Comparison of ENCODE assay signal across 12 cellular contexts in the genomic region with DNA sequence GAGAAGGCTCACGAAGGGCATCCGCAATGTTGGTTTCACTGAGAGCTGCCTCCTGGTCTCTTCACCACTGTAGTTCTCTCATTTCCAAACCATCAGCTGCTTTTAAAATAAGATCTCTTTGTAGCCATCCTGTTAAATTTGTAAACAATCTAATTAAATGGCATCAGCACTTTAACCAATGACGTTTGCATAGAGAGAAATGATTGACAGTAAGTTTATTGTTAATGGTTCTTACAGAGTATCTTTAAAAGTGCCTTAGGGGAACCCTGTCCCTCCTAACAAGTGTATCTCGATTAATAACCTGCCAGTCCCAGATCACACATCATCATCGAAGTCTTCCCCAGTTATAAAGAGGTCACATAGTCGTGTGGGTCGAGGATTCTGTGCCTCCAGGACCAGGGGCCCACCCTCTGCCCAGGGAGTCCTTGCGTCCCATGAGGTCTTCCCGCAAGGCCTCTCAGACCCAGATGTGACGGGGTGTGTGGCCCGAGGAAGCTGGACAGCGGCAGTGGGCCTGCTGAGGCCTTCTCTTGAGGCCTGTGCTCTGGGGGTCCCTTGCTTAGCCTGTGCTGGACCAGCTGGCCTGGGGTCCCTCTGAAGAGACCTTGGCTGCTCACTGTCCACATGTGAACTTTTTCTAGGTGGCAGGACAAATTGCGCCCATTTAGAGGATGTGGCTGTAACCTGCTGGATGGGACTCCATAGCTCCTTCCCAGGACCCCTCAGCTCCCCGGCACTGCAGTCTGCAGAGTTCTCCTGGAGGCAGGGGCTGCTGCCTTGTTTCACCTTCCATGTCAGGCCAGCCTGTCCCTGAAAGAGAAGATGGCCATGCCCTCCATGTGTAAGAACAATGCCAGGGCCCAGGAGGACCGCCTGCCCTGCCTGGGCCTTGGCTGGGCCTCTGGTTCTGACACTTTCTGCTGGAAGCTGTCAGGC. TPM values are rescaled to one million over a fixed set of nuclear protein-coding genes. Genes with fewer than 3 reads are reported as not detected.
DNase-seq lines count a peak whose midpoint lies in the region; ATAC-seq and TF ChIP-seq lines count a peak whose summit lies in the region.
"Had no signal": no experiment of that assay in that cellular context is flagged by ENCODE, and none has a peak within 500 bp of the region (broad histone marks: within the 10 kb centered on the region; RNA-seq: fewer than 3 reads in every experiment).

No MANE protein-coding gene starts in this region.

- POLR2A ChIA-PET in HEK293 (lab: Yijun Ruan, JAX): interaction anchor here (0.8 to 1.6 kb wide), 4 partner anchors 9 to 21 kb away, joined by 3 to 6 read pairs (median 4); partner anchors contain the start of genes MRNIP and SQSTM1

- TF ChIP-seq CTCF in HEK293 (tag by site-specific recombination; IDR thresholded peaks at IDR 0.05) (no peak), chondrocyte (IDR thresholded peaks at IDR 0.05) (no peak)

- no peaks in the 10 kb centered on the region for H3K27me3 Mint-ChIP-seq in chondrocyte (ENCODE audit: low read depth)

- no peak overlapping the region for H3K14ac ChIP-seq in mesenchymal stem cell (ENCODE audit: low read length in 2 of 2)

- H2AFZ ChIP-seq in ACC112 (ENCODE audit: low read length, unreplicated experiment) (no peak overlapping the region), mesenchymal stem cell (ENCODE audit: low read depth, low read length) (no peak overlapping the region)

- H2BK12ac ChIP-seq in mesenchymal stem cell (ENCODE audit: low read length in 2 of 2): no peak overlapping the region

- DNase-seq in chondrocyte (ENCODE audit: low spot score) (peak; percentile 88), mesenchymal stem cell (no peak), NCI-H82 (lab: John Stamatoyannopoulos, UW) (no peak), GM19238 (ENCODE audit: insufficient read length, low spot score) (no peak)
- DNase-seq: amniotic stem cell, NCI-H187 had no signal

- no peak overlapping the region for H3K4me2 ChIP-seq in mesenchymal stem cell (ENCODE audit: low read length, poor library complexity, severe bottlenecking)

- H3K4me1 ChIP-seq in ACC112 (ENCODE audit: control insufficient read depth, insufficient read depth, low read length, unreplicated experiment) (peaks cover 3% of the 10 kb centered on the region), HEK293 (ENCODE audit: control insufficient read depth, insufficient read depth, low read length) (no peaks in the 10 kb centered on the region), mesenchymal stem cell (ENCODE audit: control insufficient read depth, insufficient read depth, low read depth, low read length) (peaks cover 21% of the 10 kb centered on the region)

- no peaks in the 10 kb centered on the region for H3K79me2 ChIP-seq in ACC112 (ENCODE audit: control insufficient read depth, insufficient read depth, low read length, unreplicated experiment)

- H2BK5ac ChIP-seq in mesenchymal stem cell (ENCODE audit: low read depth, low read length, poor library complexity, severe bottlenecking): no peak overlapping the region

- peaks cover 7% of the 10 kb centered on the region for H3K79me1 ChIP-seq in mesenchymal stem cell (replicated peaks; ENCODE audit: low read length, poor library complexity, severe bottlenecking)

- peak overlapping the region; percentile 83 for H3K27ac Mint-ChIP-seq in chondrocyte (ENCODE audit: unreplicated experiment)

- WGBS in mesenchymal stem cell: 98% methylated on average over 14 of the region's 15 CpGs

- H3K4ac ChIP-seq in mesenchymal stem cell (ENCODE audit: low read depth in 1 of 2, low read length in 2 of 2): no peak overlapping the region

- peak overlapping the region; percentile 3 for H3K9ac ChIP-seq in mesenchymal stem cell (ENCODE audit: low read length)

- H3K27me3 ChIP-seq in ACC112 (ENCODE audit: insufficient read depth, low read length): no peaks in the 10 kb centered on the region
- no peaks in the 10 kb centered on the region for H3K27me3 ChIP-seq in mesenchymal stem cell (ENCODE audit: control insufficient read depth in 1 of 2, insufficient read depth in 1 of 2, low read length in 2 of 2)

- peaks cover 38% of the 10 kb centered on the region for H3K36me3 ChIP-seq in ACC112 (ENCODE audit: insufficient read depth, low read length)
- peaks cover 0 to 80% of the 10 kb centered on the region in 2 experiments for H3K36me3 ChIP-seq in HEK293 (ENCODE audit: control insufficient read depth in 2 of 2, insufficient read depth in 1 of 2, low read length in 2 of 2)
- peaks cover 73 to 76% of the 10 kb centered on the region in 2 experiments for H3K36me3 ChIP-seq in mesenchymal stem cell (ENCODE audit: control insufficient read depth in 1 of 2, insufficient read depth in 2 of 2, low read depth in 1 of 2, low read length in 2 of 2)

- no peaks in the 10 kb centered on the region for H3K9me3 Mint-ChIP-seq in chondrocyte (ENCODE audit: low read depth)

- no peak overlapping the region for H2AK5ac ChIP-seq in mesenchymal stem cell (ENCODE audit: low read length, severe bottlenecking)

- H4K8ac ChIP-seq in mesenchymal stem cell (ENCODE audit: low read length): no peak overlapping the region

- no peak overlapping the region for H4K91ac ChIP-seq in mesenchymal stem cell (ENCODE audit: low read length)

- no peak for ATAC-seq in HG03135 (IDR thresholded peaks at IDR 0.05; ENCODE audit: unreplicated experiment)
- no peak for ATAC-seq in GM19395 (IDR thresholded peaks at IDR 0.05; ENCODE audit: unreplicated experiment)

- H2BK120ac ChIP-seq in mesenchymal stem cell (ENCODE audit: low read depth, low read length): no peak overlapping the region

- H3K4me1 Mint-ChIP-seq in chondrocyte (ENCODE audit: low read depth): no peaks in the 10 kb centered on the region

- peaks cover 34% of the 10 kb centered on the region for H3K36me3 Mint-ChIP-seq in chondrocyte (ENCODE audit: low read depth)

- CTCF ChIA-PET in HEK293 (lab: Yijun Ruan, JAX): interaction anchor here (1.3 kb wide), 1 partner anchor 74 kb away, joined by 6 read pairs; no protein-coding TSS in a partner anchor

- no peak overlapping the region for H2BK15ac ChIP-seq in mesenchymal stem cell (ENCODE audit: low read depth, poor library complexity, severe bottlenecking)

- H3K9me3 ChIP-seq in HEK293 (ENCODE audit: control insufficient read depth, insufficient read depth, low read depth, low read length): no peaks in the 10 kb centered on the region
- no peaks in the 10 kb centered on the region for H3K9me3 ChIP-seq in mesenchymal stem cell (ENCODE audit: control insufficient read depth, low read length)

- H3K4me3 ChIP-seq in ACC112 (ENCODE audit: low read depth, low read length) (no peak overlapping the region), HEK293 (ENCODE audit: low read depth, low read length) (no peak overlapping the region), mesenchymal stem cell (ENCODE audit: insufficient read depth in 1 of 2, low read depth in 1 of 2, low read length in 2 of 2) (no peak overlapping the region)

- H3K18ac ChIP-seq in mesenchymal stem cell (ENCODE audit: low read depth in 1 of 2, low read length in 2 of 2): no peak overlapping the region

- no peak overlapping the region for H3K23ac ChIP-seq in mesenchymal stem cell (ENCODE audit: low read length in 2 of 2)

- no peak overlapping the region for H3K4me3 Mint-ChIP-seq in chondrocyte (ENCODE audit: unreplicated experiment)

- H3K27ac ChIP-seq in ACC112 (ENCODE audit: low read depth, low read length): peak overlapping the region; percentile 34
- peak overlapping the region; percentile 24; the same call in 1 of the 2 replicates for H3K27ac ChIP-seq in HEK293 (ENCODE audit: extremely low read depth, low read depth, low read length)
- peak overlapping the region; percentile 49 for H3K27ac ChIP-seq in mesenchymal stem cell (ENCODE audit: low read length, poor library complexity, severe bottlenecking)
- H3K27ac ChIP-seq: C4-2B, VCaP had no signal

TF ChIP-seq in HEK293, 187 proteins besides CTCF, POLR2A, EP300 and RAD21:
- TF ChIP-seq, protein P1, sequence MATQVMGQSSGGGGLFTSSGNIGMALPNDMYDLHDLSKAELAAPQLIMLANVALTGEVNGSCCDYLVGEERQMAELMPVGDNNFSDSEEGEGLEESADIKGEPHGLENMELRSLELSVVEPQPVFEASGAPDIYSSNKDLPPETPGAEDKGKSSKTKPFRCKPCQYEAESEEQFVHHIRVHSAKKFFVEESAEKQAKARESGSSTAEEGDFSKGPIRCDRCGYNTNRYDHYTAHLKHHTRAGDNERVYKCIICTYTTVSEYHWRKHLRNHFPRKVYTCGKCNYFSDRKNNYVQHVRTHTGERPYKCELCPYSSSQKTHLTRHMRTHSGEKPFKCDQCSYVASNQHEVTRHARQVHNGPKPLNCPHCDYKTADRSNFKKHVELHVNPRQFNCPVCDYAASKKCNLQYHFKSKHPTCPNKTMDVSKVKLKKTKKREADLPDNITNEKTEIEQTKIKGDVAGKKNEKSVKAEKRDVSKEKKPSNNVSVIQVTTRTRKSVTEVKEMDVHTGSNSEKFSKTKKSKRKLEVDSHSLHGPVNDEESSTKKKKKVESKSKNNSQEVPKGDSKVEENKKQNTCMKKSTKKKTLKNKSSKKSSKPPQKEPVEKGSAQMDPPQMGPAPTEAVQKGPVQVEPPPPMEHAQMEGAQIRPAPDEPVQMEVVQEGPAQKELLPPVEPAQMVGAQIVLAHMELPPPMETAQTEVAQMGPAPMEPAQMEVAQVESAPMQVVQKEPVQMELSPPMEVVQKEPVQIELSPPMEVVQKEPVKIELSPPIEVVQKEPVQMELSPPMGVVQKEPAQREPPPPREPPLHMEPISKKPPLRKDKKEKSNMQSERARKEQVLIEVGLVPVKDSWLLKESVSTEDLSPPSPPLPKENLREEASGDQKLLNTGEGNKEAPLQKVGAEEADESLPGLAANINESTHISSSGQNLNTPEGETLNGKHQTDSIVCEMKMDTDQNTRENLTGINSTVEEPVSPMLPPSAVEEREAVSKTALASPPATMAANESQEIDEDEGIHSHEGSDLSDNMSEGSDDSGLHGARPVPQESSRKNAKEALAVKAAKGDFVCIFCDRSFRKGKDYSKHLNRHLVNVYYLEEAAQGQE (tag by site-specific recombination; IDR thresholded peaks at IDR 0.05): peak; percentile 83
- no peak for TF ChIP-seq SP7 (tag by site-specific recombination; IDR thresholded peaks at IDR 0.05)
- no peak for TF ChIP-seq ZBTB17 (tag by site-specific recombination; IDR thresholded peaks at IDR 0.05)
- no peak for TF ChIP-seq ZNF174 (tag by site-specific recombination; IDR thresholded peaks at IDR 0.05)
- no peak for TF ChIP-seq ZFP69B (tag by site-specific recombination; IDR thresholded peaks at IDR 0.05)

RNA-seq across cellular contexts. Expression of gene SQSTM1, which starts 16.6 kb away (rescaled TPM):
- 219 to 297 TPM (median 296 TPM) in 3 replicates for total RNA-seq in chondrocyte
- polyA plus RNA-seq in mesenchymal stem cell (2013, experiment 1 of 2): 544 TPM
- 553 TPM for polyA plus RNA-seq in mesenchymal stem cell (2013, experiment 2 of 2)

RNA-seq across cellular contexts. Expression of gene MRNIP, which starts 21.3 kb away (rescaled TPM):
- 13.4 to 20.0 TPM (median 16.4 TPM) in 3 replicates for total RNA-seq in chondrocyte
- polyA plus RNA-seq in mesenchymal stem cell (2013, experiment 1 of 2): 9.7 TPM
- polyA plus RNA-seq in mesenchymal stem cell (2013, experiment 2 of 2): 10.7 TPM

RNA-seq across cellular contexts. Expression of gene MGAT4B, which starts 30.7 kb away (rescaled TPM):
- 135 to 144 TPM (median 142 TPM) in 3 replicates for total RNA-seq in chondrocyte
- polyA plus RNA-seq in mesenchymal stem cell (2013, experiment 1 of 2): 182 TPM
- 176 TPM for polyA plus RNA-seq in mesenchymal stem cell (2013, experiment 2 of 2)

RNA-seq across cellular contexts. Expression of gene LTC4S, which starts 43.6 kb away (rescaled TPM):
- 1.2 to 1.7 TPM (median 1.3 TPM) in 3 replicates for total RNA-seq in chondrocyte
- 0.22 TPM for polyA plus RNA-seq in mesenchymal stem cell (2013, experiment 1 of 2)
- polyA plus RNA-seq in mesenchymal stem cell (2013, experiment 2 of 2): 0.29 TPM
